Comparison of ENCODE assay signal across 9 cellular contexts in genomic region chr16:55622930-55623561, GRCh38. TPM values are rescaled to one million over a fixed set of nuclear protein-coding genes. Genes with fewer than 3 reads are reported as not detected.
A peak's percentile ranks its signal among the peaks of the same experiment; 100 is the strongest.
DNase-seq lines count a peak whose midpoint lies in the region; ATAC-seq and TF ChIP-seq lines count a peak whose summit lies in the region.
"Had no signal": no experiment of that assay in that cellular context is flagged by ENCODE, and none has a peak within 500 bp of the region (broad histone marks: within the 10 kb centered on the region; RNA-seq: fewer than 3 reads in every experiment).

No MANE protein-coding gene starts in this region.

- H3K9me2 ChIP-seq in PC-9 (ENCODE audit: insufficient read depth): no peaks in the 10 kb centered on the region

- no peak overlapping the region for H3K4me3 ChIP-seq in PC-9
- no peak overlapping the region for H3K4me3 ChIP-seq in esophagus muscularis mucosa

- ATAC-seq in sciatic nerve (peak; percentile 24), HG03342 (IDR thresholded peaks at IDR 0.05; ENCODE audit: unreplicated experiment) (no peak)

- no peaks in the 10 kb centered on the region for H4K20me1 ChIP-seq in PC-9 (ENCODE audit: insufficient read depth)

- H3K79me2 ChIP-seq in PC-9 (ENCODE audit: low read depth): no peaks in the 10 kb centered on the region

- peaks cover 13% of the 10 kb centered on the region for H3K4me1 ChIP-seq in PC-9 (replicated peaks; ENCODE audit: insufficient read depth)
- H3K4me1 ChIP-seq in esophagus muscularis mucosa: no peaks in the 10 kb centered on the region

- BruUV-seq in PC-9 (replicated peaks; lab: Mats Ljungman, UMichigan): no TSS peak

- POLR2A ChIA-PET in PC-9 (lab: Charles Lee; ENCODE audit: unreplicated experiment): no interaction called here

- no peaks in the 10 kb centered on the region for H3K27me3 Mint-ChIP-seq in activated CD4-positive, alpha-beta T cell treated with anti-CD3 and anti-CD28 coated beads, Interleukin-2, amount 10 ng/mL, durations not matched to agents 24 days and 14 days

- H3K27me3 ChIP-seq in PC-9 (ENCODE audit: insufficient read depth, low read depth) (no peaks in the 10 kb centered on the region), esophagus muscularis mucosa (no peaks in the 10 kb centered on the region)

- H3K27ac ChIP-seq in PC-9 (no peak overlapping the region), esophagus muscularis mucosa (replicated peaks in 1 of 4) (no peak overlapping the region)

- intact Hi-C loops in PC-9 (cut with micrococcal nuclease; ENCODE audit: unreplicated experiment) (loop anchor here (1.0 kb wide), 1 partner anchor 80 kb away; no protein-coding TSS in a partner anchor), esophagus muscularis mucosa (cut with DNase I) (no loop called here), sciatic nerve (cut with DNase I) (no loop called here)
- intact Hi-C loops in activated CD4-positive, alpha-beta T cell treated with anti-CD3 and anti-CD28 coated beads, Interleukin-2, amount 10 ng/mL, durations not matched to agents 24 days and 14 days (cut with micrococcal nuclease): no loop called here

- no peaks in the 10 kb centered on the region for H3K36me3 ChIP-seq in PC-9 (ENCODE audit: low read depth)
- H3K36me3 ChIP-seq in esophagus muscularis mucosa: no peaks in the 10 kb centered on the region

- TF ChIP-seq EP300 in esophagus muscularis mucosa (IDR thresholded peaks at IDR 0.05): no peak

- no peaks in the 10 kb centered on the region for H3K4me1 Mint-ChIP-seq in activated CD4-positive, alpha-beta T cell treated with anti-CD3 and anti-CD28 coated beads, Interleukin-2, amount 10 ng/mL, durations not matched to agents 24 days and 14 days

- DNase-seq in NCI-H1694 (lab: John Stamatoyannopoulos, UW) (peak; percentile 0), NCI-H1694 treated with DMSO at 0.1 percent for 48 hours (lab: John Stamatoyannopoulos, UW) (no peak), PC-9 (peak; percentile 49 to 81), esophagus muscularis mucosa (ENCODE audit: extremely low spot score) (peak; percentile 87), sciatic nerve (ENCODE audit: low spot score) (no peak)
- no peak for DNase-seq in activated CD4-positive, alpha-beta T cell treated with anti-CD3 and anti-CD28 coated beads, Interleukin-2, amount 10 ng/mL, durations not matched to agents 24 days and 14 days
- no peak for DNase-seq in stimulated activated CD4-positive, alpha-beta T cell treated with anti-CD3 and anti-CD28 coated beads, Interleukin-12 subunit alpha, Interleukin-12 subunit beta, amount 100 ng/mL, for 4 hours
- DNase-seq: ACHN had no signal

- CTCF ChIA-PET in PC-9 (lab: Charles Lee): interaction anchor here (0.5 kb wide), 2 partner anchors 43 to 156 kb away, joined by 3 read pairs; no protein-coding TSS in a partner anchor

- WGBS in esophagus muscularis mucosa: 62% methylated on average over 8 of the region's 8 CpGs

- peaks cover 11% of the 10 kb centered on the region; the same call in 1 of the 2 replicates for H3F3A ChIP-seq in PC-9 (ENCODE audit: insufficient read depth, low read depth)

- H3K4me2 ChIP-seq in PC-9: peak overlapping the region; percentile 56

- H3K9me3 ChIP-seq in PC-9 (ENCODE audit: insufficient read depth, low read depth): no peaks in the 10 kb centered on the region
- H3K9me3 ChIP-seq in esophagus muscularis mucosa: no peaks in the 10 kb centered on the region

- H3K4me3 Mint-ChIP-seq in activated CD4-positive, alpha-beta T cell treated with anti-CD3 and anti-CD28 coated beads, Interleukin-2, amount 10 ng/mL, durations not matched to agents 24 days and 14 days: no peak overlapping the region

- no peaks in the 10 kb centered on the region for H3K36me3 Mint-ChIP-seq in activated CD4-positive, alpha-beta T cell treated with anti-CD3 and anti-CD28 coated beads, Interleukin-2, amount 10 ng/mL, durations not matched to agents 24 days and 14 days (ENCODE audit: low read depth)

- TF ChIP-seq CTCF in PC-9 (conservative IDR thresholded peaks at IDR 0.05) (peak; percentile 73), esophagus muscularis mucosa (IDR thresholded peaks at IDR 0.05) (no peak)

- peaks cover 3% of the 10 kb centered on the region for H3K9me3 Mint-ChIP-seq in activated CD4-positive, alpha-beta T cell treated with anti-CD3 and anti-CD28 coated beads, Interleukin-2, amount 10 ng/mL, durations not matched to agents 24 days and 14 days

- no peak for TF ChIP-seq POLR2A in esophagus muscularis mucosa (IDR thresholded peaks at IDR 0.05; ENCODE audit: low read depth)

- H2AFZ ChIP-seq in PC-9: no peak overlapping the region

- H3K27ac Mint-ChIP-seq in activated CD4-positive, alpha-beta T cell treated with anti-CD3 and anti-CD28 coated beads, Interleukin-2, amount 10 ng/mL, durations not matched to agents 24 days and 14 days: no peak overlapping the region

RNA-seq across cellular contexts. Expression of gene SLC6A2, which starts 32.7 kb away (rescaled TPM):
- total RNA-seq in PC-9 (2021) (0.50 and 0.61 TPM in 2 replicates), esophagus muscularis mucosa (1 to 10 TPM in 2 of 4 donors, under 1 TPM in 2; 0.19 to 2.1 (median 1.00) TPM), sciatic nerve (1.1 TPM)
- not detected in 2 replicates for total RNA-seq in activated CD4-positive, alpha-beta T cell treated with anti-CD3 and anti-CD28 coated beads, Interleukin-2, amount 10 ng/mL, durations not matched to agents 24 days and 14 days

RNA-seq across cellular contexts. Expression of gene CAPNS2, which starts 56.6 kb away (rescaled TPM):
- total RNA-seq in PC-9 (2021) (1.8 and 2.1 TPM in 2 replicates), esophagus muscularis mucosa (1 to 10 TPM in 1 of 4 donors, under 1 TPM in 2, not detected in 1; 0.32 to 1.2 (median 0.46) TPM), sciatic nerve (2.5 TPM)
- not detected in 2 replicates for total RNA-seq in activated CD4-positive, alpha-beta T cell treated with anti-CD3 and anti-CD28 coated beads, Interleukin-2, amount 10 ng/mL, durations not matched to agents 24 days and 14 days

Comparison
In these comparisons a context has a peak if more than half of its experiments do, and no peak if none do; other contexts are left out.
1. DNase-seq: peak in NCI-H1694 (single experiment), PC-9 (2 of 2) and esophagus muscularis mucosa (single experiment); none in NCI-H1694 treated with DMSO at 0.1 percent for 48 hours (single experiment), sciatic nerve (single experiment), activated CD4-positive, alpha-beta T cell treated with anti-CD3 and anti-CD28 coated beads, Interleukin-2, amount 10 ng/mL, durations not matched to agents 24 days and 14 days (single experiment) and stimulated activated CD4-positive, alpha-beta T cell treated with anti-CD3 and anti-CD28 coated beads, Interleukin-12 subunit alpha, Interleukin-12 subunit beta, amount 100 ng/mL, for 4 hours (single experiment).